ENCODE assay signal across 19 cellular contexts in the genomic region with DNA sequence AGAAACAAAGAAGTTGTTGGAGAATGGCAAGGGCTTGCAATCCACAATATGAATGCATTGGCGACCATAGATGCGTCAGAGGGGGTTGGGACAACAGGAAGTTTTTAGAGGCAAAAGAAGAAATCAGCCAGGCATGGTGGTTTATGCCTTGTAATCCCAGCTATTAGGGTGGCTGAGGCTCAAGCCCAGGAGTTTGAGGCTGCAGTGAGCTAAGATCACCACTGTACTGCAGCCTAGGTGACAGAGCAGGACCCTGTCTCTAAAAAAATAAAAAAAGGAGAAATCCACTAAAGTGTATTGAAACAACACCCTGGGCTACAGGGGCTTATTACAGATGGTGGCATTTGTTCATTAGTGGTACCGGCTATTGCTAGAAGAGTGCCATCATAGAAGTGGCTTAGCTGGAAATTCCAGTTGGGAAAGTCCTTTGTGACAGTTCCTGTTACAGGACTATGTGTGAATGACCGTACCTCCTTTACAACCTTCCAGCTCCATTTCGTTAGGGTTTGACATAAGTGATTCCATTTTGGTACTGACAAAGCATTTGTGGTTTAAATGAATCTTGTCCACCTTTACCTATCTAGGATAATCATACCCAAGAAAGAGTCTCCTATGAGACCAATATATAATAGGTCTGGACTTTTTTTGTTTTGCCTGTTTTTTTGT.
"Had no signal": no experiment of that assay in that cellular context is flagged by ENCODE, and none has a peak within 500 bp of the region (broad histone marks: within the 10 kb centered on the region; RNA-seq: fewer than 3 reads in every experiment).

No MANE protein-coding gene starts in this region.

- H3K27me3 Mint-ChIP-seq: dendritic cell treated with granulocyte-macrophage colony-stimulating factor and Interleukin-4, amounts not matched to agents 40 ng/mL and 50 ng/mL, for 4 days; type B pancreatic cell had no signal

- DNase-seq: activated B cell treated with CpG ODN at 0.5 μM for 24 hours; activated CD4-positive, alpha-beta T cell treated with anti-CD3 and anti-CD28 coated beads for 48 hours; activated CD8-positive, alpha-beta memory T cell treated with anti-CD3 and anti-CD28 coated beads for 24 hours; activated gamma-delta T cell treated with Interleukin-2 at 50 U/mL for 16 hours; aorta; effector memory CD4-positive, alpha-beta T cell; heart right ventricle; lower lobe of right lung; T-helper 2 cell had no signal

- H3K27ac Mint-ChIP-seq: activated B cell treated with CpG ODN at 0.5 μM for 24 hours; dendritic cell treated with granulocyte-macrophage colony-stimulating factor and Interleukin-4, amounts not matched to agents 40 ng/mL and 50 ng/mL, for 4 days; mesothelial cell of epicardium; stimulated activated naive CD8-positive, alpha-beta T cell treated with anti-CD3 and anti-CD28 coated beads, Interleukin-15, Interleukin-2, amounts not matched to agents 100 ng/mL and 50 ng/mL, for 24 hours; type B pancreatic cell had no signal

- H3K36me3 Mint-ChIP-seq: type B pancreatic cell had no signal

- H3K36me3 ChIP-seq: breast epithelium, gastroesophageal sphincter, heart right ventricle, lower lobe of right lung, suprapubic skin had no signal

- H3K9me3 ChIP-seq: breast epithelium, gastroesophageal sphincter, heart right ventricle, lower lobe of right lung, suprapubic skin had no signal

- H3K4me1 Mint-ChIP-seq: activated B cell treated with CpG ODN at 0.5 μM for 24 hours, neural crest cell had no signal

- H3K27ac ChIP-seq: epithelial cell of prostate, gastroesophageal sphincter, heart right ventricle, lower lobe of right lung, suprapubic skin had no signal

- H3K4me3 Mint-ChIP-seq: activated B cell treated with CpG ODN at 0.5 μM for 24 hours; dendritic cell treated with granulocyte-macrophage colony-stimulating factor and Interleukin-4, amounts not matched to agents 40 ng/mL and 50 ng/mL, for 4 days; mesothelial cell of epicardium; neural crest cell; stimulated activated naive CD8-positive, alpha-beta T cell treated with anti-CD3 and anti-CD28 coated beads, Interleukin-15, Interleukin-2, amounts not matched to agents 100 ng/mL and 50 ng/mL, for 24 hours; type B pancreatic cell had no signal

- H3K9me3 Mint-ChIP-seq: activated B cell treated with CpG ODN at 0.5 μM for 24 hours; stimulated activated naive CD8-positive, alpha-beta T cell treated with anti-CD3 and anti-CD28 coated beads, Interleukin-15, Interleukin-2, amounts not matched to agents 100 ng/mL and 50 ng/mL, for 24 hours; type B pancreatic cell had no signal

- H3K4me3 ChIP-seq: breast epithelium, gastroesophageal sphincter, heart right ventricle, lower lobe of right lung, suprapubic skin had no signal

- H3K4me1 ChIP-seq: breast epithelium, gastroesophageal sphincter, heart right ventricle, lower lobe of right lung, suprapubic skin had no signal

- ATAC-seq: gastroesophageal sphincter, heart right ventricle, lower lobe of right lung, sciatic nerve had no signal

- H3K27me3 ChIP-seq: breast epithelium, gastroesophageal sphincter, heart right ventricle, suprapubic skin had no signal
